15 cellular contexts compared by ENCODE assay signal in the genomic region with DNA sequence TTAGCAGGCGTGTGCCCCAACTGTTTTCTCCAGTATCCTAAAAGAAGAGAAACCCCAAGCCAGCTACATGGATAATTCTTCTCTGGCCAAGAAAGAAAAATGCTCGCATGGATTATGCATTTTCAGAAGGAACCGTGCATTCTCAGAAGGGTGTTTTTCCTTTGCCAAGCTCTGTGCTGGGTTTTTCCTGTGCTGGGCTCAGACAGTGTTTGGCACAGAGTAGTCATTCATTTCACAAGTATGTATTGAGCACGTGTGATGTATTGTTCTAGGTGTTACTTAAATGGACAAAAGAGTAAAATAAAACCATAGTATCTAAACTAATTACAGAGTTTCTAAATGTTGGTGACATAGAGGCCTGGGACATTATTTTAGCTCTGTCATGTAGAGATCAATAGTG.
DNase-seq lines count a peak whose midpoint lies in the region; ATAC-seq and TF ChIP-seq lines count a peak whose summit lies in the region.
"Had no signal": no experiment of that assay in that cellular context is flagged by ENCODE, and none has a peak within 500 bp of the region (broad histone marks: within the 10 kb centered on the region; RNA-seq: fewer than 3 reads in every experiment).

No MANE protein-coding gene starts in this region.

- H2AFZ ChIP-seq in GM23248 = peak overlapping the region; percentile 73; the same call in 1 of the 2 replicates

- no peak for ATAC-seq in HG02610 (IDR thresholded peaks at IDR 0.05; ENCODE audit: unreplicated experiment)
- no peak for ATAC-seq in upper lobe of right lung
- ATAC-seq in GM18907 (IDR thresholded peaks at IDR 0.05; ENCODE audit: unreplicated experiment) = no peak
- ATAC-seq in activated T-cell treated with anti-CD3 and anti-CD28 coated beads, Interleukin-2, amount 50 U/mL, for 4 hours = no peak

- peaks cover 18% of the 10 kb centered on the region for H3F3A ChIP-seq in GM23248 (ENCODE audit: insufficient read depth)

- no peaks in the 10 kb centered on the region for H3K79me2 ChIP-seq in GM23248 (ENCODE audit: insufficient read depth)

- H3K4me1 Mint-ChIP-seq in osteocyte (ENCODE audit: unreplicated experiment) = peaks cover 32% of the 10 kb centered on the region
- no peaks in the 10 kb centered on the region for H3K4me1 Mint-ChIP-seq in activated T-cell treated with anti-CD3 and anti-CD28 coated beads, Interleukin-2, amount 50 U/mL, for 4 hours (ENCODE audit: low read depth)

- TF ChIP-seq CTCF in ascending aorta (IDR thresholded peaks at IDR 0.05) (no peak), osteocyte (IDR thresholded peaks at IDR 0.05) (no peak), upper lobe of right lung (IDR thresholded peaks at IDR 0.05) (no peak)

- peaks cover 1% of the 10 kb centered on the region for H3K36me3 Mint-ChIP-seq in osteocyte (ENCODE audit: unreplicated experiment)
- no peaks in the 10 kb centered on the region for H3K36me3 Mint-ChIP-seq in activated T-cell treated with anti-CD3 and anti-CD28 coated beads, Interleukin-2, amount 50 U/mL, for 4 hours (ENCODE audit: insufficient read depth)
- H3K36me3 Mint-ChIP-seq: activated CD4-positive, alpha-beta memory T cell treated with anti-CD3 and anti-CD28 coated beads for 36 hours had no signal

- H3K9me3 Mint-ChIP-seq in osteocyte (ENCODE audit: unreplicated experiment) = peaks cover 5% of the 10 kb centered on the region
- H3K9me3 Mint-ChIP-seq in activated T-cell treated with anti-CD3 and anti-CD28 coated beads, Interleukin-2, amount 50 U/mL, for 4 hours = no peaks in the 10 kb centered on the region
- H3K9me3 Mint-ChIP-seq: activated CD4-positive, alpha-beta memory T cell treated with anti-CD3 and anti-CD28 coated beads for 36 hours had no signal

- no peak overlapping the region for H3K4me3 Mint-ChIP-seq in osteocyte (ENCODE audit: unreplicated experiment)
- no peak overlapping the region for H3K4me3 Mint-ChIP-seq in activated T-cell treated with anti-CD3 and anti-CD28 coated beads, Interleukin-2, amount 50 U/mL, for 4 hours
- H3K4me3 Mint-ChIP-seq: activated CD4-positive, alpha-beta memory T cell treated with anti-CD3 and anti-CD28 coated beads for 36 hours had no signal

- peaks cover 19% of the 10 kb centered on the region for H3K4me1 ChIP-seq in GM23248 (ENCODE audit: insufficient read depth)
- H3K4me1 ChIP-seq in ascending aorta = peaks cover 6 to 8% of the 10 kb centered on the region in 2 donors
- no peaks in the 10 kb centered on the region for H3K4me1 ChIP-seq in upper lobe of right lung

- peak; percentile 40 for DNase-seq in GM23248
- DNase-seq in ascending aorta (ENCODE audit: low spot score in 2 of 2) = no peak
- peak; percentile 7 for DNase-seq in fibroblast of gingiva (ENCODE audit: low read depth)
- DNase-seq in osteocyte (ENCODE audit: extremely low spot score, unreplicated experiment) = no peak
- DNase-seq in upper lobe of right lung = no peak
- no peak for DNase-seq in activated T-cell treated with anti-CD3 and anti-CD28 coated beads, Interleukin-2, amount 50 U/mL, for 4 hours
- DNase-seq: activated CD4-positive, alpha-beta memory T cell treated with anti-CD3 and anti-CD28 coated beads for 36 hours; activated gamma-delta T cell treated with Interleukin-2 at 50 U/mL for 16 hours; AML-193; DND-41; NCI-H1417 treated with DMSO at 0.1 percent for 48 hours; NCI-H526; stimulated activated CD4-positive, alpha-beta T cell treated with anti-CD3 and anti-CD28 coated beads, Interleukin-1b, Interleukin-23, amount 100 ng/mL, for 48 hours had no signal

- WGBS in GM23248 (ENCODE audit: low coverage in 1 of 2, low lambda C conversion rate in 2 of 2, missing lambda C conversion rate in 2 of 2), 2 experiments = 9 to 10% methylated on average over 4 of the region's 4 CpGs

- H3K4me2 ChIP-seq in GM23248 (ENCODE audit: unreplicated experiment) = peak overlapping the region; percentile 73

- no peaks in the 10 kb centered on the region for H4K20me1 ChIP-seq in GM23248 (ENCODE audit: insufficient read depth)

- peaks cover 7% of the 10 kb centered on the region for H3K27me3 Mint-ChIP-seq in osteocyte (ENCODE audit: unreplicated experiment)
- peaks cover 5% of the 10 kb centered on the region for H3K27me3 Mint-ChIP-seq in activated T-cell treated with anti-CD3 and anti-CD28 coated beads, Interleukin-2, amount 50 U/mL, for 4 hours (ENCODE audit: low read depth)

- H3K36me3 ChIP-seq in GM23248 (ENCODE audit: low read depth) = no peaks in the 10 kb centered on the region
- H3K36me3 ChIP-seq in ascending aorta = no peaks in the 10 kb centered on the region
- H3K36me3 ChIP-seq in upper lobe of right lung = no peaks in the 10 kb centered on the region

- in situ Hi-C loops in GM23248 (cut with MboI) = no loop called here

- peak overlapping the region; percentile 61 for H3K27ac Mint-ChIP-seq in osteocyte (ENCODE audit: unreplicated experiment)
- H3K27ac Mint-ChIP-seq: activated CD4-positive, alpha-beta memory T cell treated with anti-CD3 and anti-CD28 coated beads for 36 hours had no signal

- intact Hi-C loops in ascending aorta (cut with DNase I) = no loop called here
- intact Hi-C loops in upper lobe of right lung (cut with DNase I) = no loop called here

- H3K9me2 ChIP-seq in GM23248 (ENCODE audit: insufficient read depth) = no peaks in the 10 kb centered on the region

- H3K9me3 ChIP-seq in GM23248 (ENCODE audit: low read depth) (no peaks in the 10 kb centered on the region), ascending aorta (no peaks in the 10 kb centered on the region), upper lobe of right lung (no peaks in the 10 kb centered on the region)

- H3K9ac ChIP-seq in GM23248 = no peak overlapping the region

- H3K27ac ChIP-seq in GM23248 (no peak overlapping the region), ascending aorta (peak overlapping the region; percentile 47 to 48), upper lobe of right lung (no peak overlapping the region)

- H3K4me3 ChIP-seq in GM23248 = peak overlapping the region; percentile 61
- peak overlapping the region in 1 of 2 donors; percentile 7 for H3K4me3 ChIP-seq in ascending aorta
- no peak overlapping the region for H3K4me3 ChIP-seq in upper lobe of right lung

- H3K27me3 ChIP-seq in GM23248 (replicated peaks; ENCODE audit: insufficient read depth) (no peaks in the 10 kb centered on the region), ascending aorta (no peaks in the 10 kb centered on the region), upper lobe of right lung (no peaks in the 10 kb centered on the region)

Comparison
In these comparisons a context has a peak if more than half of its experiments do, and no peak if none do; other contexts are left out.
1. DNase-seq: peak in GM23248 (single experiment) and fibroblast of gingiva (single experiment); none in ascending aorta (0 of 2), osteocyte (single experiment), upper lobe of right lung (single experiment) and activated T-cell treated with anti-CD3 and anti-CD28 coated beads, Interleukin-2, amount 50 U/mL, for 4 hours (single experiment).
2. H3K27ac ChIP-seq: peak in ascending aorta (2 of 2); none in GM23248 (single experiment) and upper lobe of right lung (single experiment).